Comparison of ENCODE assay signal across 22 cellular contexts in genomic region chr16:84963046-84963445, GRCh38.
"Had no signal": no experiment of that assay in that cellular context is flagged by ENCODE, and none has a peak within 500 bp of the region (broad histone marks: within the 10 kb centered on the region; RNA-seq: fewer than 3 reads in every experiment).

No MANE protein-coding gene starts in this region.

- H3K9me3 Mint-ChIP-seq: activated T-helper 17 cell treated with anti-CD3 and anti-CD28 coated beads, Interleukin-2, amount 50 U/mL, for 72 hours; natural killer cell; stimulated activated effector memory CD8-positive, alpha-beta T cell treated with anti-CD3 and anti-CD28 coated beads, Interleukin-12 subunit alpha, Interleukin-12 subunit beta, amount 100 ng/mL, for 72 hours; type B pancreatic cell had no signal

- H3K4me3 ChIP-seq: left lung, lung, sigmoid colon, vagina had no signal

- ATAC-seq: activated naive CD4-positive, alpha-beta T cell treated with anti-CD3 and anti-CD28 coated beads, Interleukin-2, amount 50 U/mL, for 72 hours; activated T-helper 17 cell treated with anti-CD3 and anti-CD28 coated beads, Interleukin-2, amount 50 U/mL, for 72 hours; foreskin keratinocyte; left lung; natural killer cell; stimulated activated effector memory CD8-positive, alpha-beta T cell treated with anti-CD3 and anti-CD28 coated beads, Interleukin-12 subunit alpha, Interleukin-12 subunit beta, amount 100 ng/mL, for 72 hours had no signal

- H3K27ac ChIP-seq: foreskin keratinocyte, left lung, sigmoid colon, vagina had no signal

- H3K36me3 Mint-ChIP-seq: natural killer cell; stimulated activated effector memory CD8-positive, alpha-beta T cell treated with anti-CD3 and anti-CD28 coated beads, Interleukin-12 subunit alpha, Interleukin-12 subunit beta, amount 100 ng/mL, for 72 hours; type B pancreatic cell had no signal

- H3K36me3 ChIP-seq: left lung, sigmoid colon, vagina had no signal

- DNase-seq: activated CD4-positive, alpha-beta T cell treated with anti-CD3 and anti-CD28 coated beads, Interleukin-2, amount 50 U/mL, for 4 hours; activated CD8-positive, alpha-beta memory T cell treated with anti-CD3 and anti-CD28 coated beads for 24 hours; activated CD8-positive, alpha-beta memory T cell treated with anti-CD3 and anti-CD28 coated beads, Interleukin-2, amount 50 U/mL, for 4 hours; activated T-cell treated with anti-CD3 and anti-CD28 coated beads, Interleukin-2, amount 50 U/mL, for 24 hours; central memory CD4-positive, alpha-beta T cell; effector memory CD4-positive, alpha-beta T cell; foreskin keratinocyte; natural killer cell; occipital lobe; posterior cingulate gyrus; sigmoid colon; stimulated activated CD4-positive, alpha-beta T cell treated with anti-CD3 and anti-CD28 coated beads, Interleukin-12 subunit alpha, Interleukin-12 subunit beta, amount 100 ng/mL, for 4 hours had no signal

- H3K27ac Mint-ChIP-seq: activated naive CD4-positive, alpha-beta T cell treated with anti-CD3 and anti-CD28 coated beads, Interleukin-2, amount 50 U/mL, for 72 hours; activated T-cell treated with anti-CD3 and anti-CD28 coated beads, Interleukin-2, amount 50 U/mL, for 24 hours; activated T-helper 17 cell treated with anti-CD3 and anti-CD28 coated beads, Interleukin-2, amount 50 U/mL, for 72 hours; natural killer cell; stimulated activated effector memory CD8-positive, alpha-beta T cell treated with anti-CD3 and anti-CD28 coated beads, Interleukin-12 subunit alpha, Interleukin-12 subunit beta, amount 100 ng/mL, for 72 hours; type B pancreatic cell had no signal

- H3K9me3 ChIP-seq: left lung, sigmoid colon, vagina had no signal

- H3K4me1 ChIP-seq: foreskin keratinocyte, left lung, vagina had no signal

- FAIRE-seq: astrocyte, colon, TTC549 had no signal

- H3K4me1 Mint-ChIP-seq: activated T-helper 17 cell treated with anti-CD3 and anti-CD28 coated beads, Interleukin-2, amount 50 U/mL, for 72 hours; natural killer cell had no signal

- H3K27me3 ChIP-seq: sigmoid colon, vagina had no signal

- H3K4me3 Mint-ChIP-seq: activated T-cell treated with anti-CD3 and anti-CD28 coated beads, Interleukin-2, amount 50 U/mL, for 24 hours; activated T-helper 17 cell treated with anti-CD3 and anti-CD28 coated beads, Interleukin-2, amount 50 U/mL, for 72 hours; natural killer cell; stimulated activated effector memory CD8-positive, alpha-beta T cell treated with anti-CD3 and anti-CD28 coated beads, Interleukin-12 subunit alpha, Interleukin-12 subunit beta, amount 100 ng/mL, for 72 hours; type B pancreatic cell had no signal

- H3K27me3 Mint-ChIP-seq: activated T-cell treated with anti-CD3 and anti-CD28 coated beads, Interleukin-2, amount 50 U/mL, for 24 hours; activated T-helper 17 cell treated with anti-CD3 and anti-CD28 coated beads, Interleukin-2, amount 50 U/mL, for 72 hours; type B pancreatic cell had no signal
